19 cellular contexts compared by ENCODE assay signal in genomic region chr9:75814667-75815066, GRCh38.
"Had no signal": no experiment of that assay in that cellular context is flagged by ENCODE, and none has a peak within 500 bp of the region (broad histone marks: within the 10 kb centered on the region; RNA-seq: fewer than 3 reads in every experiment).

No MANE protein-coding gene starts in this region.

- DNase-seq: activated CD4-positive, alpha-beta T cell treated with anti-CD3 and anti-CD28 coated beads for 4 hours; activated naive CD4-positive, alpha-beta T cell treated with anti-CD3 and anti-CD28 coated beads for 36 hours; adrenal gland; body of pancreas; cerebellar nuclear complex; dermis blood vessel endothelial cell; foreskin melanocyte; heart left ventricle; left lung; retina; small intestine; T-helper 1 cell; tibial artery; uterus had no signal

- H3K27ac Mint-ChIP-seq: activated naive CD4-positive, alpha-beta T cell treated with anti-CD3 and anti-CD28 coated beads for 36 hours; activated T-helper 17 cell treated with anti-CD3 and anti-CD28 coated beads, Interleukin-2, amount 50 U/mL, for 72 hours; mesothelial cell of epicardium; neural progenitor cell; stimulated activated effector memory CD8-positive, alpha-beta T cell treated with anti-CD3 and anti-CD28 coated beads, Interleukin-12 subunit alpha, Interleukin-12 subunit beta, amount 100 ng/mL, for 72 hours had no signal

- H3K27me3 ChIP-seq: adrenal gland, body of pancreas, heart left ventricle, left lung, neural progenitor cell, tibial artery, uterus had no signal

- H3K9ac ChIP-seq: neural progenitor cell had no signal

- H3K4me3 ChIP-seq: adrenal gland, body of pancreas, heart left ventricle, left lung, neural progenitor cell, tibial artery, uterus had no signal

- FAIRE-seq: islet of Langerhans, small intestine had no signal

- H3K36me3 Mint-ChIP-seq: neural progenitor cell; stimulated activated effector memory CD8-positive, alpha-beta T cell treated with anti-CD3 and anti-CD28 coated beads, Interleukin-12 subunit alpha, Interleukin-12 subunit beta, amount 100 ng/mL, for 72 hours had no signal

- H3K27ac ChIP-seq: adrenal gland, body of pancreas, heart left ventricle, left lung, neural progenitor cell, tibial artery, uterus had no signal

- H3K9me3 ChIP-seq: body of pancreas, uterus had no signal

- H3K4me1 ChIP-seq: adrenal gland, body of pancreas, heart left ventricle, left lung, neural progenitor cell, uterus had no signal

- H3K4me1 Mint-ChIP-seq: activated T-helper 17 cell treated with anti-CD3 and anti-CD28 coated beads, Interleukin-2, amount 50 U/mL, for 72 hours; mesothelial cell of epicardium; neural progenitor cell; stimulated activated effector memory CD8-positive, alpha-beta T cell treated with anti-CD3 and anti-CD28 coated beads, Interleukin-12 subunit alpha, Interleukin-12 subunit beta, amount 100 ng/mL, for 72 hours had no signal

- H3K36me3 ChIP-seq: adrenal gland, heart left ventricle, left lung, neural progenitor cell, tibial artery, uterus had no signal

- H3K4me3 Mint-ChIP-seq: activated naive CD4-positive, alpha-beta T cell treated with anti-CD3 and anti-CD28 coated beads for 36 hours; activated T-helper 17 cell treated with anti-CD3 and anti-CD28 coated beads, Interleukin-2, amount 50 U/mL, for 72 hours; mesothelial cell of epicardium; neural progenitor cell; stimulated activated effector memory CD8-positive, alpha-beta T cell treated with anti-CD3 and anti-CD28 coated beads, Interleukin-12 subunit alpha, Interleukin-12 subunit beta, amount 100 ng/mL, for 72 hours had no signal

- ATAC-seq: activated T-helper 17 cell treated with anti-CD3 and anti-CD28 coated beads, Interleukin-2, amount 50 U/mL, for 72 hours; body of pancreas; heart left ventricle; left lung; stimulated activated effector memory CD8-positive, alpha-beta T cell treated with anti-CD3 and anti-CD28 coated beads, Interleukin-12 subunit alpha, Interleukin-12 subunit beta, amount 100 ng/mL, for 72 hours had no signal
